1 cellular context compared by ENCODE assay signal in the genomic region with DNA sequence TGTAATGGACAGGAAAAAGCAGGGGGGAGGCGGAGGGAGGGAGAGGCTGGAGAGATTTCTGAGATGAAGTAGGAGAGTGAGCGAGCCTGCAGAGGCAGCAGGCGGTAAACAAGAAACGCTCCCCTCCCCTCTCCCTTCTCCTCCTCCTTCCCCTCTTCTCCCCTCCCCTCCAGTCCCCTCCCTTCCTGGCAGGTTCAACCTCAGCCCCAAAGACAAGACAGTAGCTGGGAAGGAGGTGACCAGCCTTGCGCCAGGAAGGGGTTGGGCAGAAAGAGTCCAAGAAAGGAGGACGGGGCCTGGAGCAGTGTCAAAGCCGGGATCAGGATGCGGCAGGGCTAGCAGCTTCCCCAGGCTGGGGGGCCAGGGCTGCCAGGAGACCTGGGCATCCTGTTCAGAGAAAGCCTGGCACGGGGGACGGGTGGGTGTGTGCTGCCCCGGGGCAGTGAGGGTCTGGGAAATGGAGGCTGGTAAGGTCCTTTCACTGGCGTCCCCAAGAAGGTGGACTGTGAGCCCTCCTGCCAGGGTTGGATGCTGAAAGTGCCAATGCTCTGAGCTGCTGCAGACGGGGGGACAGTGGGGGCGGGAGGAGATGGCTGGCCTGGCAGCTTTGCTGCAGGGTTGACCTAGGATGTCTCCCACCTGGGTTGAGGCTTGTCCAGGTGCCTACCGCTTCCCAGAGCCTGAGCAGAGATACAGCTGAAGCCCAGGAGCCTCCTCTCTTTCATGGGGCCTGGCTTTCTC.
TF ChIP-seq lines count a peak whose summit lies in the region.

No MANE protein-coding gene starts in this region.

TF ChIP-seq in H1, 55 proteins besides CTCF, POLR2A, EP300 and RAD21:
- TF ChIP-seq KDM4A (IDR thresholded peaks at IDR 0.05; ENCODE audit: low read depth, low read length, severe bottlenecking) = no peak
- peak; percentile 82 for TF ChIP-seq EGR1 (IDR thresholded peaks at IDR 0.05; ENCODE audit: borderline replicate concordance, low read depth, low read length)
- no peak for TF ChIP-seq GTF2F1 (IDR thresholded peaks at IDR 0.05; ENCODE audit: borderline replicate concordance, low read depth, low read length)
- TF ChIP-seq SUZ12 (IDR thresholded peaks at IDR 0.05; ENCODE audit: low read length) = 0 out of 2 replicates have a peak, but pooled peaks have one; percentile 10
